8 cellular contexts compared by ENCODE assay signal in genomic region chr14:92748259-92749016, GRCh38. TPM values are rescaled to one million over a fixed set of nuclear protein-coding genes. Genes with fewer than 3 reads are reported as not detected.
DNase-seq lines count a peak whose midpoint lies in the region; ATAC-seq, FAIRE-seq and TF ChIP-seq lines count a peak whose summit lies in the region.

TSS of gene LGMN (minus strand) at chr14:92748627. CDS start at chr14:92732786, 15,841 bp downstream.

- peaks cover 5 to 14% of the 10 kb centered on the region in 2 donors for H3K4me1 ChIP-seq in adrenal gland (replicated peaks in 1 of 2)
- H3K4me1 ChIP-seq in cardiac muscle cell (ENCODE audit: low read depth) = peaks cover 11% of the 10 kb centered on the region
- H3K4me1 ChIP-seq in pancreas = peaks cover 0 to 3% (median 0%) of the 10 kb centered on the region in 3 donors
- peaks cover 20% of the 10 kb centered on the region for H3K4me1 ChIP-seq in thymus (ENCODE audit: control insufficient read depth, insufficient read depth, low read length)

- H3K27me3 ChIP-seq in adrenal gland = no peaks in the 10 kb centered on the region
- no peaks in the 10 kb centered on the region for H3K27me3 ChIP-seq in cardiac muscle cell
- no peaks in the 10 kb centered on the region for H3K27me3 ChIP-seq in pancreas
- H3K27me3 ChIP-seq in thymus (ENCODE audit: control insufficient read depth, insufficient read depth) = no peaks in the 10 kb centered on the region

- H3K4me3 ChIP-seq in adrenal gland = peak within 1 kb of the TSS; percentile 32 to 67 (median 60)
- H3K4me3 ChIP-seq in cardiac muscle cell = peak within 1 kb of the TSS; percentile 78
- peak within 1 kb of the TSS; percentile 55 to 63 (median 62) for H3K4me3 ChIP-seq in pancreas
- peak within 1 kb of the TSS; percentile 64 for H3K4me3 ChIP-seq in thymus (ENCODE audit: low read length)

- ATAC-seq in GM21737 (IDR thresholded peaks at IDR 0.05; ENCODE audit: unreplicated experiment) = peak; percentile 80
- peak; percentile 98 to 99 (median 99) for ATAC-seq in pancreas

- H3K36me3 ChIP-seq in adrenal gland (replicated peaks in 1 of 2) = peaks cover 0 to under 1% of the 10 kb centered on the region in 2 donors
- no peaks in the 10 kb centered on the region for H3K36me3 ChIP-seq in cardiac muscle cell
- no peaks in the 10 kb centered on the region for H3K36me3 ChIP-seq in pancreas
- H3K36me3 ChIP-seq in thymus (ENCODE audit: control insufficient read depth, insufficient read depth) = no peaks in the 10 kb centered on the region

- no peak for FAIRE-seq in pancreas (lab: Jason Lieb, UNC)

- WGBS in adrenal gland, 4 donors = 1 to 2% (median 2%) methylated on average over 23 to 50 of the region's 50 CpGs
- WGBS in pancreas, 2 donors = 0 to 1% methylated on average over 50 of the region's 50 CpGs
- WGBS in thymus = 6% methylated on average over 50 of the region's 50 CpGs

- TF ChIP-seq CTCF in adrenal gland (IDR thresholded peaks at IDR 0.05) (no peak), cardiac muscle cell (IDR thresholded peaks at IDR 0.05; ENCODE audit: low read depth, low read length) (no peak), pancreas (IDR thresholded peaks at IDR 0.05) (no peak)

- H3K9me3 ChIP-seq in adrenal gland (replicated peaks in 1 of 3) (no peaks in the 10 kb centered on the region), cardiac muscle cell (ENCODE audit: low read depth) (no peaks in the 10 kb centered on the region), pancreas (no peaks in the 10 kb centered on the region), thymus (ENCODE audit: control insufficient read depth) (no peaks in the 10 kb centered on the region)

- DNase-seq in DMS79 treated with DMSO at 0.1 percent for 48 hours (lab: John Stamatoyannopoulos, UW) (peak; percentile 99), M059J (ENCODE audit: low read depth) (peak; percentile 90), SW 1271 (lab: John Stamatoyannopoulos, UW) (peak; percentile 73 to 95), adrenal gland (peak; percentile 93 to 97 (median 97)), cardiac muscle cell (ENCODE audit: low read depth in 1 of 2, low spot score in 1 of 2) (peak; percentile 95 to 98), pancreas (peak; percentile 95 to 98 (median 96))

- intact Hi-C loops in adrenal gland (cut with DNase I) (no loop called here), pancreas (cut with DNase I) (no loop called here)

- peak within 1 kb of the TSS in 4 of 5 donors; percentile 55 to 79 (median 74) for H3K27ac ChIP-seq in adrenal gland
- peak within 1 kb of the TSS; percentile 96 for H3K27ac ChIP-seq in cardiac muscle cell
- H3K27ac ChIP-seq in pancreas = peak within 1 kb of the TSS; percentile 59 to 87 (median 72)
- H3K27ac ChIP-seq in thymus (ENCODE audit: low read depth) = peak within 1 kb of the TSS; percentile 73

- TF ChIP-seq POLR2A in adrenal gland (IDR thresholded peaks at IDR 0.05) = peak; percentile 94 to 99

RNA-seq across cellular contexts. Expression of gene LGMN, which starts in this region (rescaled TPM):
- 56.7 and 62.0 TPM in 2 replicates for total RNA-seq in M059J (2014; rRNA removed; shearing (Covaris generic))
- total RNA-seq in adrenal gland (100 to 1,000 TPM in 7 of 8 donors, 10 to 100 TPM in 1; 84.5 to 153 (median 125) TPM), cardiac muscle cell (243 and 244 TPM in 2 replicates), pancreas (10 to 100 TPM; 18.5 to 60.1 (median 29.1) TPM)
- polyA plus RNA-seq in adrenal gland (10 to 100 TPM; 66.6 to 93.4 (median 81.8) TPM), cardiac muscle cell (205 and 275 TPM in 2 replicates), pancreas (10 to 100 TPM; 34.9 to 39.5 TPM), thymus (230 TPM)

Comparison
In these comparisons a context has a peak if more than half of its experiments do, and no peak if none do; other contexts are left out.
1. Peak in every context shown above with its lines: DNase-seq, ATAC-seq, H3K4me3 ChIP-seq and H3K27ac ChIP-seq.